In genomic region chr2:71299507-71299906, GRCh38 we compare ENCODE assay signal across 8 cellular contexts. TPM values are rescaled to one million over a fixed set of nuclear protein-coding genes. Genes with fewer than 3 reads are reported as not detected.
DNase-seq lines count a peak whose midpoint lies in the region; ATAC-seq and TF ChIP-seq lines count a peak whose summit lies in the region.

No MANE protein-coding gene starts in this region.

- H3K27me3 Mint-ChIP-seq in endodermal cell (ENCODE audit: insufficient read depth): no peaks in the 10 kb centered on the region

- H3K27ac ChIP-seq in 22Rv1: no peak overlapping the region
- H3K27ac ChIP-seq in endodermal cell (ENCODE audit: low read depth, low read length): no peak overlapping the region
- H3K27ac ChIP-seq in neutrophil: no peak overlapping the region

- H3K9me3 ChIP-seq in endodermal cell (ENCODE audit: control insufficient read depth, low read length): no peaks in the 10 kb centered on the region
- H3K9me3 ChIP-seq in neutrophil: no peaks in the 10 kb centered on the region

- peak; percentile 79 for TF ChIP-seq CTCF in 22Rv1 (IDR thresholded peaks at IDR 0.05)
- peak; percentile 84 for TF ChIP-seq CTCF in endodermal cell (conservative IDR thresholded peaks at IDR 0.05)
- TF ChIP-seq CTCF in neutrophil (IDR thresholded peaks at IDR 0.05): peak; percentile 65

- DNase-seq in EL (peak; percentile 39), NCI-H69 (lab: John Stamatoyannopoulos, UW) (peak; percentile 17), endodermal cell (no peak)

- H3K4me1 Mint-ChIP-seq in endodermal cell: no peaks in the 10 kb centered on the region

- H3K27me3 ChIP-seq in endodermal cell (ENCODE audit: control insufficient read depth, insufficient read depth, low read length, poor library complexity, severe bottlenecking): no peaks in the 10 kb centered on the region
- no peaks in the 10 kb centered on the region for H3K27me3 ChIP-seq in neutrophil

- WGBS in endodermal cell (ENCODE audit: insufficient coverage in 1 of 2, insufficient read length in 1 of 2), 2 experiments: 67 to 71% methylated on average over 2 of the region's 2 CpGs

- no peaks in the 10 kb centered on the region for H3K36me3 Mint-ChIP-seq in endodermal cell (ENCODE audit: low read depth)

- H3K4me3 ChIP-seq in endodermal cell (ENCODE audit: low read length) (no peak overlapping the region), neutrophil (ENCODE audit: low read depth in 1 of 2, low read length in 1 of 2) (no peak overlapping the region)

- ATAC-seq in GM18511 (IDR thresholded peaks at IDR 0.05; ENCODE audit: unreplicated experiment) (no peak), GM19452 (IDR thresholded peaks at IDR 0.05; ENCODE audit: unreplicated experiment) (no peak), esophagus mucosa (no peak)

- no peaks in the 10 kb centered on the region for H3K9me3 Mint-ChIP-seq in endodermal cell

- no peaks in the 10 kb centered on the region for H3K36me3 ChIP-seq in endodermal cell (ENCODE audit: control insufficient read depth, insufficient read depth, low read length)
- H3K36me3 ChIP-seq in neutrophil: no peaks in the 10 kb centered on the region

- no peak overlapping the region for H3K9ac ChIP-seq in endodermal cell (ENCODE audit: extremely low read depth, low read length, poor library complexity, severe bottlenecking)

- H3K27ac Mint-ChIP-seq in endodermal cell: no peak overlapping the region

- H3K4me3 Mint-ChIP-seq in endodermal cell: no peak overlapping the region

- H3K4me1 ChIP-seq in endodermal cell (ENCODE audit: control insufficient read depth, insufficient read depth, low read length): no peaks in the 10 kb centered on the region
- no peaks in the 10 kb centered on the region for H3K4me1 ChIP-seq in neutrophil (ENCODE audit: control insufficient read depth in 1 of 2, insufficient read depth in 1 of 2, low read depth in 1 of 2, low read length in 1 of 2)

RNA-seq across cellular contexts. Expression of gene ZNF638, which starts 32.1 kb away (rescaled TPM):
- total RNA-seq in endodermal cell (100 to 1,000 TPM; 196 to 208 TPM), esophagus mucosa (52.0 TPM)
- 134 TPM for polyA plus RNA-seq in endodermal cell (2013, experiment 1 of 2)
- 125 TPM for polyA plus RNA-seq in endodermal cell (2013, experiment 2 of 2)
